Comparison of ENCODE assay signal across 1 cellular context in genomic region chr1:155051777-155052398, GRCh38.
TF ChIP-seq lines count a peak whose summit lies in the region.

No MANE protein-coding gene starts in this region.

TF ChIP-seq in GM12878, 131 proteins besides CTCF, POLR2A, EP300 and RAD21:
- TF ChIP-seq ZBTB40 (IDR thresholded peaks at IDR 0.05; ENCODE audit: borderline replicate concordance): no peak
- no peak for TF ChIP-seq ATF2 (IDR thresholded peaks at IDR 0.05; ENCODE audit: low read length)
- TF ChIP-seq FOXM1 (IDR thresholded peaks at IDR 0.05; ENCODE audit: low read depth, low read length): no peak
- 0 out of 2 replicates have a peak, but pooled peaks have one; percentile 28 for TF ChIP-seq IKZF1 (conservative IDR thresholded peaks at IDR 0.05)
- TF ChIP-seq MTA3 (IDR thresholded peaks at IDR 0.05; ENCODE audit: borderline replicate concordance, low read length): no peak
- 0 out of 2 replicates have a peak, but pooled peaks have one; percentile 14 for TF ChIP-seq DPF2 (IDR thresholded peaks at IDR 0.05)
